Comparison of ENCODE assay signal across 6 cellular contexts in genomic region chr1:51014878-51015277, GRCh38.
"Had no signal": no experiment of that assay in that cellular context is flagged by ENCODE, and none has a peak within 500 bp of the region (broad histone marks: within the 10 kb centered on the region; RNA-seq: fewer than 3 reads in every experiment).

No MANE protein-coding gene starts in this region.

- DNase-seq: IMR-90, KBM-7, KG1 had no signal

- H3K4me1 Mint-ChIP-seq: IgD-negative memory B cell had no signal

- H3K4me3 Mint-ChIP-seq: IgD-negative memory B cell had no signal

- FAIRE-seq: HTR-8/SVneo had no signal

- H3K27ac ChIP-seq: HL-60 had no signal
